In genomic region chr6:106247293-106247692, GRCh38 we compare ENCODE assay signal across 13 cellular contexts.
A peak's percentile ranks its signal among the peaks of the same experiment; 100 is the strongest.
DNase-seq lines count a peak whose midpoint lies in the region; ATAC-seq and TF ChIP-seq lines count a peak whose summit lies in the region.
"Had no signal": no experiment of that assay in that cellular context is flagged by ENCODE, and none has a peak within 500 bp of the region (broad histone marks: within the 10 kb centered on the region; RNA-seq: fewer than 3 reads in every experiment).

No MANE protein-coding gene starts in this region.

- H3K27me3 ChIP-seq in osteoblast (ENCODE audit: insufficient read depth, low read length) = no peaks in the 10 kb centered on the region
- H3K27me3 ChIP-seq: hepatocyte had no signal

- H4K20me1 ChIP-seq in osteoblast (ENCODE audit: insufficient read depth, low read length) = no peaks in the 10 kb centered on the region

- H3K27ac Mint-ChIP-seq in activated CD4-positive, alpha-beta T cell treated with anti-CD3 and anti-CD28 coated beads for 36 hours = peak overlapping the region; percentile 84
- H3K27ac Mint-ChIP-seq in WTC11 = peak overlapping the region; percentile 33

- no peak for DNase-seq in activated CD4-positive, alpha-beta T cell treated with anti-CD3 and anti-CD28 coated beads for 36 hours
- DNase-seq in activated CD4-positive, alpha-beta T cell treated with anti-CD3 and anti-CD28 coated beads for 48 hours = no peak
- DNase-seq in WTC11 (ENCODE audit: low spot score) = no peak
- DNase-seq in osteoblast (ENCODE audit: insufficient read length, low spot score, missing footprints) = no peak
- no peak for DNase-seq in NK-92 (lab: John Stamatoyannopoulos, UW; ENCODE audit: unreplicated experiment)
- no peak for DNase-seq in medulla oblongata (ENCODE audit: extremely low spot score)
- DNase-seq: left ventricle myocardium inferior, NCI-H2171 had no signal

- peak overlapping the region; percentile 22 for H3K4me3 Mint-ChIP-seq in activated CD4-positive, alpha-beta T cell treated with anti-CD3 and anti-CD28 coated beads for 36 hours
- H3K4me3 Mint-ChIP-seq in WTC11 = no peak overlapping the region

- H3K27ac ChIP-seq in osteoblast (ENCODE audit: low read depth, low read length) = peak overlapping the region; percentile 52
- H3K27ac ChIP-seq: hepatocyte, left ventricle myocardium inferior, SK-N-MC, VCaP had no signal

- intact Hi-C loops in activated CD4-positive, alpha-beta T cell treated with anti-CD3 and anti-CD28 coated beads for 36 hours (cut with DNase I, micrococcal nuclease) = loop anchor here in 1 of 2 experiments (5.0 kb wide), 1 partner anchor 35 kb away; no protein-coding TSS in a partner anchor

- H3K4me2 ChIP-seq in osteoblast (ENCODE audit: insufficient read depth, low read length) = peak overlapping the region; percentile 36
- H3K4me2 ChIP-seq: hepatocyte had no signal

- peaks cover 27% of the 10 kb centered on the region for H3K36me3 Mint-ChIP-seq in activated CD4-positive, alpha-beta T cell treated with anti-CD3 and anti-CD28 coated beads for 36 hours (ENCODE audit: low read depth)
- peaks cover 7% of the 10 kb centered on the region for H3K36me3 Mint-ChIP-seq in WTC11

- H3K9me3 ChIP-seq in osteoblast (ENCODE audit: low read depth, low read length) = no peaks in the 10 kb centered on the region
- H3K9me3 ChIP-seq: left ventricle myocardium inferior had no signal

- H3K9me3 Mint-ChIP-seq in activated CD4-positive, alpha-beta T cell treated with anti-CD3 and anti-CD28 coated beads for 36 hours (ENCODE audit: low read depth) = no peaks in the 10 kb centered on the region
- H3K9me3 Mint-ChIP-seq in WTC11 = no peaks in the 10 kb centered on the region

- H2AFZ ChIP-seq in osteoblast (ENCODE audit: low read length) = no peak overlapping the region
- H2AFZ ChIP-seq: hepatocyte had no signal

- no peak overlapping the region for H3K4me3 ChIP-seq in osteoblast (ENCODE audit: insufficient read depth, low read length)
- H3K4me3 ChIP-seq: hepatocyte, left ventricle myocardium inferior, SK-N-MC had no signal

- no peaks in the 10 kb centered on the region for H3K36me3 ChIP-seq in osteoblast (ENCODE audit: insufficient read depth, low read length)

- H3K4me1 Mint-ChIP-seq in activated CD4-positive, alpha-beta T cell treated with anti-CD3 and anti-CD28 coated beads for 36 hours = peaks cover 20% of the 10 kb centered on the region
- H3K4me1 Mint-ChIP-seq in WTC11 = peaks cover 16% of the 10 kb centered on the region

- TF ChIP-seq CTCF in WTC11 (IDR thresholded peaks at IDR 0.05) (no peak), osteoblast (IDR thresholded peaks at IDR 0.05; ENCODE audit: extremely low read depth, low read depth, low read length) (no peak)

- POLR2A ChIA-PET in activated CD4-positive, alpha-beta T cell treated with anti-CD3 and anti-CD28 coated beads for 36 hours (lab: Charles Lee) = no interaction called here
- POLR2A ChIA-PET in WTC11 (lab: Charles Lee) = no interaction called here

- peaks cover 17% of the 10 kb centered on the region for H3K79me2 ChIP-seq in osteoblast (ENCODE audit: insufficient read depth, low read length)

- CTCF ChIA-PET in activated CD4-positive, alpha-beta T cell treated with anti-CD3 and anti-CD28 coated beads for 36 hours (lab: Charles Lee) = no interaction called here
- CTCF ChIA-PET in WTC11 (lab: Charles Lee) = no interaction called here

- H3K27me3 Mint-ChIP-seq in activated CD4-positive, alpha-beta T cell treated with anti-CD3 and anti-CD28 coated beads for 36 hours = no peaks in the 10 kb centered on the region
- no peaks in the 10 kb centered on the region for H3K27me3 Mint-ChIP-seq in WTC11 (ENCODE audit: low read depth)

- peaks cover 18% of the 10 kb centered on the region for H3K4me1 ChIP-seq in osteoblast (ENCODE audit: insufficient read depth, low read length)

- peak; percentile 50 for ATAC-seq in activated CD4-positive, alpha-beta T cell treated with anti-CD3 and anti-CD28 coated beads for 36 hours
- ATAC-seq in HG02840 (IDR thresholded peaks at IDR 0.05; ENCODE audit: low FRiP score, unreplicated experiment) (peak; percentile 58), WTC11 (no peak), GM21528 (IDR thresholded peaks at IDR 0.05; ENCODE audit: low FRiP score, unreplicated experiment) (no peak)

TF ChIP-seq in WTC11, 78 proteins besides CTCF, POLR2A, EP300 and RAD21 (continues in another document):
- no peak for TF ChIP-seq SP1 (CRISPR knock-in tag; conservative IDR thresholded peaks at IDR 0.05)
- TF ChIP-seq NR1H2 (CRISPR knock-in tag; IDR thresholded peaks at IDR 0.05) = no peak
- TF ChIP-seq IRF1 (CRISPR knock-in tag; IDR thresholded peaks at IDR 0.05) = no peak
- TF ChIP-seq AFF4 (CRISPR knock-in tag; IDR thresholded peaks at IDR 0.05; ENCODE audit: borderline replicate concordance) = no peak
- no peak for TF ChIP-seq TCF7 (CRISPR knock-in tag; IDR thresholded peaks at IDR 0.05; ENCODE audit: low read depth)
- no peak for TF ChIP-seq ZNF512 (CRISPR knock-in tag; IDR thresholded peaks at IDR 0.05; ENCODE audit: borderline replicate concordance)
- no peak for TF ChIP-seq HMGA2 (CRISPR knock-in tag; IDR thresholded peaks at IDR 0.05)
- no peak for TF ChIP-seq PRDM15 (CRISPR knock-in tag; IDR thresholded peaks at IDR 0.05)
- no peak for TF ChIP-seq FOXP1 (CRISPR knock-in tag; IDR thresholded peaks at IDR 0.05; ENCODE audit: borderline replicate concordance)

Comparison
In these comparisons a context has a peak if more than half of its experiments do, and no peak if none do; other contexts are left out.
1. ATAC-seq: peak in activated CD4-positive, alpha-beta T cell treated with anti-CD3 and anti-CD28 coated beads for 36 hours (single experiment) and HG02840 (single experiment); none in WTC11 (single experiment) and GM21528 (single experiment).